36 cellular contexts compared by ENCODE assay signal in the genomic region with DNA sequence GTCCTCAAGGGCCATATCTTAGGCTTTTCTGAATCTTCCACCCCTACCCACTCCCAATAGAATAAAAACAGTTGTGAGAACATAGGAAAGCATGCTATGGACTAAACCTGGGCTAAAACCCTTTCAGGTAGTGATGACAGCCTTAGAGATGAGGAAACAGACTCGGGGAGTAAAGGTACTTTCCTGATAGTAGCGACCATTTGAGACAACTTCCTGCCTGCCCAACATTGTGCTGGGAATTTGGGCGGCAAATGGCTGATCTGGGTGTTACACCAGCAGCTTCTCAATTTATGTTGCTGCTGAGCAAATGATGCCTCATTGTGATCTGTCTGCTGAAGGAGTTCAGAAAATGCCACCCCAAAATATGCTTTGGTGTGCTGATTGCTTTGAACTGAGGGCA.
"Had no signal": no experiment of that assay in that cellular context is flagged by ENCODE, and none has a peak within 500 bp of the region (broad histone marks: within the 10 kb centered on the region; RNA-seq: fewer than 3 reads in every experiment).

No MANE protein-coding gene starts in this region.

- H3K4me1 ChIP-seq: adrenal gland, body of pancreas, breast epithelium had no signal

- H3K27ac Mint-ChIP-seq: activated B cell treated with CpG ODN at 0.5 μM for 24 hours; activated CD4-positive, alpha-beta memory T cell treated with anti-CD3 and anti-CD28 coated beads for 36 hours; activated CD4-positive, alpha-beta T cell treated with anti-CD3 and anti-CD28 coated beads, Interleukin-2, amount 10 ng/mL, durations not matched to agents 24 days and 14 days; activated CD8-positive, alpha-beta T cell treated with anti-CD3 and anti-CD28 coated beads for 36 hours; activated naive CD4-positive, alpha-beta T cell treated with anti-CD3 and anti-CD28 coated beads for 36 hours; activated naive CD4-positive, alpha-beta T cell treated with anti-CD3 and anti-CD28 coated beads, Interleukin-2, amount 50 U/mL, for 72 hours; activated naive CD8-positive, alpha-beta T cell treated with anti-CD3 and anti-CD28 coated beads for 36 hours; activated T-cell treated with anti-CD3 and anti-CD28 coated beads, Interleukin-2, amount 50 U/mL, for 72 hours; activated T-helper 1 cell treated with anti-CD3 and anti-CD28 coated beads, Interleukin-12 subunit alpha, Interleukin-12 subunit beta, Interleukin-2, Interleukin-4 antibody, amounts not matched to agents 30 ng/mL and 10 ng/mL and 1 ng/mL, durations not matched to agents 14 hours and 24 hours and 36 hours; activated T-helper 17 cell treated with anti-CD3 and anti-CD28 coated beads, Interleukin-2, amount 50 U/mL, for 72 hours; T-helper 1 cell treated with Interleukin-12 subunit alpha and Interleukin-12 subunit beta and Interleukin-4 antibody, amounts not matched to agents 30 μg/mL and 1 μg/mL, for 36 hours; T-helper 2 cell treated with Interferon-gamma antibody and Interleukin-4, amounts not matched to agents 5 μg/mL and 100 μg/mL, for 36 hours had no signal

- FAIRE-seq: astrocyte, TTC549 had no signal

- H3K9me3 ChIP-seq: adrenal gland, body of pancreas, breast epithelium had no signal

- ATAC-seq: activated CD8-positive, alpha-beta T cell treated with anti-CD3 and anti-CD28 coated beads for 36 hours; activated naive CD4-positive, alpha-beta T cell treated with anti-CD3 and anti-CD28 coated beads, Interleukin-2, amount 50 U/mL, for 72 hours; activated T-cell treated with anti-CD3 and anti-CD28 coated beads, Interleukin-2, amount 50 U/mL, for 4 hours; activated T-cell treated with anti-CD3 and anti-CD28 coated beads, Interleukin-2, amount 50 U/mL, for 72 hours; activated T-helper 17 cell treated with anti-CD3 and anti-CD28 coated beads, Interleukin-2, amount 50 U/mL, for 72 hours; body of pancreas had no signal

- H3K4me3 ChIP-seq: adrenal gland, body of pancreas, breast epithelium had no signal

- H3K36me3 ChIP-seq: adrenal gland, brain microvascular endothelial cell, breast epithelium had no signal

- DNase-seq: activated B cell treated with CpG ODN at 0.5 μM for 24 hours; activated CD4-positive, alpha-beta memory T cell treated with anti-CD3 and anti-CD28 coated beads for 36 hours; activated CD4-positive, alpha-beta T cell treated with anti-CD3 and anti-CD28 coated beads for 4 hours; activated CD4-positive, alpha-beta T cell treated with anti-CD3 and anti-CD28 coated beads, Interleukin-2, amount 10 ng/mL, durations not matched to agents 24 days and 14 days; activated CD4-positive, alpha-beta T cell treated with anti-CD3 and anti-CD28 coated beads, Interleukin-2, amount 50 U/mL, for 1 hour; activated CD4-positive, alpha-beta T cell treated with anti-CD3 and anti-CD28 coated beads, Interleukin-2, amount 50 U/mL, for 4 hours; activated CD4-positive, CD25-positive, alpha-beta regulatory T cell treated with anti-CD3 and anti-CD28 coated beads, Interleukin-2, amount 50 U/mL, for 72 hours; activated CD8-positive, alpha-beta memory T cell treated with anti-CD3 and anti-CD28 coated beads, Interleukin-2, amount 50 U/mL, for 4 hours; activated CD8-positive, alpha-beta T cell treated with anti-CD3 and anti-CD28 coated beads for 36 hours; activated effector memory CD4-positive, alpha-beta T cell treated with anti-CD3 and anti-CD28 coated beads, Interleukin-2, amount 50 U/mL, for 16 hours; activated gamma-delta T cell treated with Interleukin-2 at 50 U/mL for 16 hours; activated naive CD4-positive, alpha-beta T cell; activated naive CD4-positive, alpha-beta T cell treated with anti-CD3 and anti-CD28 coated beads for 36 hours; activated naive CD4-positive, alpha-beta T cell treated with anti-CD3 and anti-CD28 coated beads, Interleukin-2, amount 50 U/mL, for 16 hours; activated naive CD8-positive, alpha-beta T cell treated with anti-CD3 and anti-CD28 coated beads for 36 hours; activated T-cell treated with anti-CD3 and anti-CD28 coated beads for 4 hours; activated T-cell treated with anti-CD3 and anti-CD28 coated beads, Interleukin-2, amount 50 U/mL, for 1 hour; activated T-cell treated with anti-CD3 and anti-CD28 coated beads, Interleukin-2, amount 50 U/mL, for 4 hours; activated T-cell treated with anti-CD3 and anti-CD28 coated beads, Interleukin-2, amount 50 U/mL, for 72 hours; adrenal gland; amniotic stem cell; aorta; body of pancreas; brain microvascular endothelial cell; central memory CD4-positive, alpha-beta T cell; T-helper 2 cell; T-helper 9 cell had no signal

- H3K27me3 Mint-ChIP-seq: activated CD4-positive, alpha-beta memory T cell treated with anti-CD3 and anti-CD28 coated beads for 36 hours; activated CD8-positive, alpha-beta T cell treated with anti-CD3 and anti-CD28 coated beads for 36 hours; activated naive CD8-positive, alpha-beta T cell treated with anti-CD3 and anti-CD28 coated beads for 36 hours; activated T-helper 17 cell treated with anti-CD3 and anti-CD28 coated beads, Interleukin-2, amount 50 U/mL, for 72 hours had no signal

- H3K36me3 Mint-ChIP-seq: activated CD4-positive, alpha-beta memory T cell treated with anti-CD3 and anti-CD28 coated beads for 36 hours; activated naive CD4-positive, alpha-beta T cell treated with anti-CD3 and anti-CD28 coated beads, Interleukin-2, amount 50 U/mL, for 72 hours; activated naive CD8-positive, alpha-beta T cell treated with anti-CD3 and anti-CD28 coated beads for 36 hours had no signal

- H3K9me3 Mint-ChIP-seq: activated B cell treated with CpG ODN at 0.5 μM for 24 hours; activated CD4-positive, alpha-beta memory T cell treated with anti-CD3 and anti-CD28 coated beads for 36 hours; activated CD4-positive, alpha-beta T cell treated with anti-CD3 and anti-CD28 coated beads, Interleukin-2, amount 10 ng/mL, durations not matched to agents 24 days and 14 days; activated CD8-positive, alpha-beta T cell treated with anti-CD3 and anti-CD28 coated beads for 36 hours; activated naive CD4-positive, alpha-beta T cell treated with anti-CD3 and anti-CD28 coated beads for 36 hours; activated naive CD4-positive, alpha-beta T cell treated with anti-CD3 and anti-CD28 coated beads, Interleukin-2, amount 50 U/mL, for 72 hours; activated naive CD8-positive, alpha-beta T cell treated with anti-CD3 and anti-CD28 coated beads for 36 hours; activated T-cell treated with anti-CD3 and anti-CD28 coated beads, Interleukin-2, amount 50 U/mL, for 4 hours; activated T-cell treated with anti-CD3 and anti-CD28 coated beads, Interleukin-2, amount 50 U/mL, for 72 hours; activated T-helper 1 cell treated with anti-CD3 and anti-CD28 coated beads, Interleukin-12 subunit alpha, Interleukin-12 subunit beta, Interleukin-2, Interleukin-4 antibody, amounts not matched to agents 30 ng/mL and 10 ng/mL and 1 ng/mL, durations not matched to agents 14 hours and 24 hours and 36 hours; activated T-helper 17 cell treated with anti-CD3 and anti-CD28 coated beads, Interleukin-2, amount 50 U/mL, for 72 hours; T-helper 1 cell treated with Interleukin-12 subunit alpha and Interleukin-12 subunit beta and Interleukin-4 antibody, amounts not matched to agents 30 μg/mL and 1 μg/mL, for 36 hours; T-helper 2 cell treated with Interferon-gamma antibody and Interleukin-4, amounts not matched to agents 5 μg/mL and 100 μg/mL, for 36 hours had no signal

- H3K27me3 ChIP-seq: adrenal gland, body of pancreas, brain microvascular endothelial cell, breast epithelium had no signal

- H3K27ac ChIP-seq: adrenal gland, body of pancreas, brain microvascular endothelial cell, breast epithelium, VCaP had no signal

- H3K4me1 Mint-ChIP-seq: activated CD4-positive, alpha-beta T cell treated with anti-CD3 and anti-CD28 coated beads, Interleukin-2, amount 10 ng/mL, durations not matched to agents 24 days and 14 days; activated naive CD8-positive, alpha-beta T cell treated with anti-CD3 and anti-CD28 coated beads for 36 hours; activated T-helper 17 cell treated with anti-CD3 and anti-CD28 coated beads, Interleukin-2, amount 50 U/mL, for 72 hours had no signal

- H3K4me3 Mint-ChIP-seq: activated B cell treated with CpG ODN at 0.5 μM for 24 hours; activated CD4-positive, alpha-beta memory T cell treated with anti-CD3 and anti-CD28 coated beads for 36 hours; activated CD4-positive, alpha-beta T cell treated with anti-CD3 and anti-CD28 coated beads, Interleukin-2, amount 10 ng/mL, durations not matched to agents 24 days and 14 days; activated CD8-positive, alpha-beta T cell treated with anti-CD3 and anti-CD28 coated beads for 36 hours; activated naive CD4-positive, alpha-beta T cell treated with anti-CD3 and anti-CD28 coated beads for 36 hours; activated naive CD8-positive, alpha-beta T cell treated with anti-CD3 and anti-CD28 coated beads for 36 hours; activated T-cell treated with anti-CD3 and anti-CD28 coated beads, Interleukin-2, amount 50 U/mL, for 4 hours; activated T-cell treated with anti-CD3 and anti-CD28 coated beads, Interleukin-2, amount 50 U/mL, for 72 hours; activated T-helper 1 cell treated with anti-CD3 and anti-CD28 coated beads, Interleukin-12 subunit alpha, Interleukin-12 subunit beta, Interleukin-2, Interleukin-4 antibody, amounts not matched to agents 30 ng/mL and 10 ng/mL and 1 ng/mL, durations not matched to agents 14 hours and 24 hours and 36 hours; activated T-helper 17 cell treated with anti-CD3 and anti-CD28 coated beads, Interleukin-2, amount 50 U/mL, for 72 hours; T-helper 1 cell treated with Interleukin-12 subunit alpha and Interleukin-12 subunit beta and Interleukin-4 antibody, amounts not matched to agents 30 μg/mL and 1 μg/mL, for 36 hours; T-helper 2 cell treated with Interferon-gamma antibody and Interleukin-4, amounts not matched to agents 5 μg/mL and 100 μg/mL, for 36 hours had no signal
